Comparison of ENCODE assay signal across 12 cellular contexts in genomic region chr7:44561962-44562621, GRCh38. TPM values are rescaled to one million over a fixed set of nuclear protein-coding genes. Genes with fewer than 3 reads are reported as not detected.
DNase-seq lines count a peak whose midpoint lies in the region; ATAC-seq and TF ChIP-seq lines count a peak whose summit lies in the region.
"Had no signal": no experiment of that assay in that cellular context is flagged by ENCODE, and none has a peak within 500 bp of the region (broad histone marks: within the 10 kb centered on the region; RNA-seq: fewer than 3 reads in every experiment).

No MANE protein-coding gene starts in this region.

- no peaks in the 10 kb centered on the region for H3K27me3 ChIP-seq in osteoblast (ENCODE audit: insufficient read depth, low read length)
- H3K27me3 ChIP-seq: dorsolateral prefrontal cortex had no signal

- TF ChIP-seq CTCF in cardiac fibroblast (IDR thresholded peaks at IDR 0.05; ENCODE audit: low read depth, low read length) (no peak), mucosa of descending colon (IDR thresholded peaks at IDR 0.05) (no peak), osteoblast (IDR thresholded peaks at IDR 0.05; ENCODE audit: extremely low read depth, low read depth, low read length) (no peak)

- no peak overlapping the region for H2AFZ ChIP-seq in osteoblast (ENCODE audit: low read length)

- H3K4me3 ChIP-seq in cardiac fibroblast (replicated peaks in 1 of 2; ENCODE audit: low read depth in 2 of 2, low read length in 2 of 2) (no peak overlapping the region), mucosa of descending colon (no peak overlapping the region), osteoblast (ENCODE audit: insufficient read depth, low read length) (no peak overlapping the region)
- H3K4me3 ChIP-seq: dorsolateral prefrontal cortex had no signal

- ATAC-seq in mucosa of descending colon (peak; percentile 82), GM18868 (IDR thresholded peaks at IDR 0.05; ENCODE audit: unreplicated experiment) (no peak)

- peaks cover 10% of the 10 kb centered on the region for H3K4me1 ChIP-seq in mucosa of descending colon (ENCODE audit: low read depth)
- peaks cover 3% of the 10 kb centered on the region for H3K4me1 ChIP-seq in osteoblast (ENCODE audit: insufficient read depth, low read length)

- no peak overlapping the region for H3K27ac ChIP-seq in osteoblast (ENCODE audit: low read depth, low read length)

- intact Hi-C loops in mucosa of descending colon (cut with DNase I, micrococcal nuclease), result loop anchor here in 1 of 2 donors (10.0 kb wide), 1 partner anchor 317 kb away; no protein-coding TSS in a partner anchor

- no peak overlapping the region for H3K4me2 ChIP-seq in osteoblast (ENCODE audit: insufficient read depth, low read length)

- DNase-seq in EH (ENCODE audit: low read depth) (peak; percentile 68), LoVo (ENCODE audit: low spot score) (peak; percentile 88), cardiac fibroblast (ENCODE audit: low read depth in 2 of 2) (peak; percentile 47 to 69), mucosa of descending colon (peak in 2 of 3 donors; percentile 56 to 57), NCI-H774 (lab: John Stamatoyannopoulos, UW) (no peak), osteoblast (ENCODE audit: insufficient read length, low spot score, missing footprints) (no peak)
- no peak for DNase-seq in effector CD4-positive, alpha-beta T cell
- DNase-seq: dorsolateral prefrontal cortex; NCI-H1417 treated with DMSO at 0.1 percent for 48 hours; stimulated activated CD4-positive, alpha-beta T cell treated with anti-CD3 and anti-CD28 coated beads, Interleukin-1b, Interleukin-23, amount 100 ng/mL, for 48 hours had no signal

- H3K36me3 ChIP-seq in mucosa of descending colon (ENCODE audit: low read depth) (no peaks in the 10 kb centered on the region), osteoblast (ENCODE audit: insufficient read depth, low read length) (peaks cover 22% of the 10 kb centered on the region)

- H3K9me3 ChIP-seq in mucosa of descending colon (no peaks in the 10 kb centered on the region), osteoblast (ENCODE audit: low read depth, low read length) (no peaks in the 10 kb centered on the region)

- H4K20me1 ChIP-seq in osteoblast (ENCODE audit: insufficient read depth, low read length), result peaks cover 16% of the 10 kb centered on the region

- H3K79me2 ChIP-seq in osteoblast (ENCODE audit: insufficient read depth, low read length), result no peaks in the 10 kb centered on the region

RNA-seq across cellular contexts. Expression of gene DDX56, which starts 11.6 kb away (rescaled TPM):
- total RNA-seq in mucosa of descending colon (10 to 100 TPM; 50.7 to 60.6 (median 60.0) TPM), osteoblast (34.7 and 38.9 TPM in 2 replicates)

RNA-seq across cellular contexts. Expression of gene TMED4, which starts 19.9 kb away (rescaled TPM):
- total RNA-seq in mucosa of descending colon, result 10 to 100 TPM; 76.7 to 93.3 (median 84.9) TPM
- total RNA-seq in osteoblast, result 84.3 and 90.1 TPM in 2 replicates

RNA-seq across cellular contexts. Expression of gene NPC1L1, which starts 21.0 kb away (rescaled TPM):
- total RNA-seq in mucosa of descending colon (under 1 TPM in 2 of 3 donors, not detected in 1; 0.12 to 0.82 TPM), osteoblast (not detected in 2 replicates)
- total RNA-seq: activated T-helper 1 cell treated with anti-CD3 and anti-CD28 coated beads, Interleukin-12 subunit alpha, Interleukin-12 subunit beta, Interleukin-2, Interleukin-4 antibody, amounts not matched to agents 30 ng/mL and 10 ng/mL and 1 ng/mL, durations not matched to agents 14 hours and 24 hours and 36 hours had no signal

RNA-seq across cellular contexts. Expression of gene OGDH, which starts 44.3 kb away (rescaled TPM):
- total RNA-seq in mucosa of descending colon (100 to 1,000 TPM; 141 to 186 (median 159) TPM), osteoblast (59.2 and 64.4 TPM in 2 replicates)

Comparison
In these comparisons a context has a peak if more than half of its experiments do, and no peak if none do; other contexts are left out.
1. DNase-seq: peak in EH (single experiment), LoVo (single experiment), cardiac fibroblast (2 of 2) and mucosa of descending colon (2 of 3); none in effector CD4-positive, alpha-beta T cell (single experiment), NCI-H774 (single experiment) and osteoblast (single experiment).